ENCODE assay signal across 9 cellular contexts in the genomic region with DNA sequence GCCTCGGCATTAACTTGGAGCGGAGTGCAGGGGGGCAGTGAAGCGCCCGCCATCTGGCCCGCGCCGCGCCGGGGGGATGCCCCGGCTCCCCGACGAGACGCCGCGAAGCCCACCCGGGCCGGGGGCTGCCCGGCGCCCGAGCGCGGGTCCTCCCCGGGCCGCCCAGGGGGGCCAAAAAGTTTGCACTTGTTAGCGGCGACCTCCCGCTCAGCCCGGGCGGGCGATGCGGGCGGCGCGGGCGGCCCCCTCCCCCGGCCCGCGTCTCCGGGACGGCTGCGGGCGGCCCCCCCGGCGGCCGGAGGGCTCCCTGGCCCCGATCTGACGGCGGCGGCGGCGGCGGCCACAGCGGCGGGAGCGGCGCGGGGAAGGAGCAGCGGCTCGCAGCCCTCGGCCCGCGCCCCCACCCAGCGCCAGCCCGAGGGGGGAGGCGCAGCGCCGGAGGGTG.
DNase-seq lines count a peak whose midpoint lies in the region; ATAC-seq and TF ChIP-seq lines count a peak whose summit lies in the region.
"Had no signal": no experiment of that assay in that cellular context is flagged by ENCODE, and none has a peak within 500 bp of the region (broad histone marks: within the 10 kb centered on the region; RNA-seq: fewer than 3 reads in every experiment).

Gene NTNG2 (plus strand): TSS at position 316 of the 445 bp plus-strand sequence. CDS start 4,774 bp downstream, outside the sequence.

- no peaks in the 10 kb centered on the region for H3K36me3 Mint-ChIP-seq in nephron (ENCODE audit: low read depth)

- DNase-seq in AG09309 (ENCODE audit: low read depth) (no peak), ecto neural progenitor cell (ENCODE audit: low spot score) (peak; percentile 70), pons (ENCODE audit: low spot score) (no peak), activated gamma-delta T cell (lab: John Stamatoyannopoulos, UW) (no peak)
- DNase-seq: NCI-H1436 treated with DMSO at 0.1 percent for 48 hours had no signal

- no peaks in the 10 kb centered on the region for H3K27me3 ChIP-seq in Loucy (ENCODE audit: insufficient read depth, low read length, poor library complexity, severe bottlenecking)

- H3K4me3 Mint-ChIP-seq in nephron: peak within 1 kb of the TSS; percentile 90 to 98 (median 96)

- H3K79me2 ChIP-seq in Loucy (ENCODE audit: insufficient read depth, low read length): peaks cover 47% of the 10 kb centered on the region

- no peaks in the 10 kb centered on the region for H3K9me2 ChIP-seq in Loucy (replicated peaks; ENCODE audit: low read depth, low read length)

- TF ChIP-seq CTCF in AG09309 (IDR thresholded peaks at IDR 0.05; ENCODE audit: control insufficient read depth, insufficient read depth, low read depth, low read length, missing control alignments) (no peak), Loucy (conservative IDR thresholded peaks at IDR 0.05; ENCODE audit: low read length) (no peak), nephron (IDR thresholded peaks at IDR 0.05; ENCODE audit: unreplicated experiment in 3 of 3) (no peak)

- peak within 1 kb of the TSS; percentile 65 for H2AFZ ChIP-seq in Loucy (ENCODE audit: low read length)

- H3K36me3 ChIP-seq in Loucy (ENCODE audit: insufficient read depth, low read length): no peaks in the 10 kb centered on the region; the same call in 1 of the 2 replicates

- H3K27ac Mint-ChIP-seq in nephron: peak within 1 kb of the TSS in 1 of 3 experiments; percentile 78

- H3K4me2 ChIP-seq in Loucy (ENCODE audit: low read depth, low read length, poor library complexity, severe bottlenecking): peak within 1 kb of the TSS; percentile 90

- H3K9me3 ChIP-seq in Loucy (ENCODE audit: insufficient read depth, low read depth, low read length): no peaks in the 10 kb centered on the region

- peaks cover 93% of the 10 kb centered on the region for H3K27me3 Mint-ChIP-seq in nephron (ENCODE audit: low read depth)

- H4K20me1 ChIP-seq in Loucy (ENCODE audit: insufficient read depth, low read length, poor library complexity, severe bottlenecking): peaks cover 44% of the 10 kb centered on the region

- H3K4me1 ChIP-seq in Loucy (ENCODE audit: insufficient read depth, low read length, poor library complexity, severe bottlenecking): peaks cover 54% of the 10 kb centered on the region

- H3F3A ChIP-seq in Loucy (ENCODE audit: low read depth): 0 out of 2 replicates have a peak, but pooled peaks cover 5% of the 10 kb centered on the region

- no peak for ATAC-seq in GM19035 (IDR thresholded peaks at IDR 0.05; ENCODE audit: unreplicated experiment)
- no peak for ATAC-seq in HG03039 (IDR thresholded peaks at IDR 0.05; ENCODE audit: unreplicated experiment)

- peak within 1 kb of the TSS; percentile 78 for H3K4me3 ChIP-seq in AG09309 (ENCODE audit: control insufficient read depth, low read depth, low read length)
- H3K4me3 ChIP-seq in Loucy (ENCODE audit: low read length, poor library complexity, severe bottlenecking): peak within 1 kb of the TSS; percentile 91

- H3K4me1 Mint-ChIP-seq in nephron: peaks cover 24% of the 10 kb centered on the region

- peak within 1 kb of the TSS; percentile 87 for H3K9ac ChIP-seq in Loucy (ENCODE audit: low read depth, low read length, poor library complexity, severe bottlenecking)

- no peaks in the 10 kb centered on the region for H3K9me3 Mint-ChIP-seq in nephron
